ENCODE assay signal across 23 cellular contexts in the genomic region with DNA sequence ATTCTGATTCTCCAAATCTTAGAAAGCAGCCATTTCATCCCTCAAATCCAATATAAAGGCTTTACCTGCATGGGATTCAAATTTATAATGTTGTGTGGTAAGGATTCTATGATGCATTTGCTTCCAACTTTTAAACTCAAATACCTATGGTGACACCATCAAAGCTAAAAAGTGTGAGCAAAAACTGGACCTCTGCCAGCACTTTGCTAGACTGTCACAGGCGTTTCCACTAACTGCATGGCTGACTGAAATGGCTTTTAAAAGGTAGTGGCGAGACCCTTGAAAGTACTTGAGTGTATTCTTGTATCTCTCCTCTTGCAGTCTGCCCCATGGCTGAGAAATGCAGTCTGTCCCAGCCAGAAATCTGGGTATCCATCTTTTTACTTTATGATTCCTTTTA.
"Had no signal": no experiment of that assay in that cellular context is flagged by ENCODE, and none has a peak within 500 bp of the region (broad histone marks: within the 10 kb centered on the region; RNA-seq: fewer than 3 reads in every experiment).

No MANE protein-coding gene starts in this region.

- H3K36me3 Mint-ChIP-seq: immature natural killer cell had no signal

- H3K27ac ChIP-seq: adrenal gland, esophagus muscularis mucosa, WERI-Rb-1 had no signal

- ATAC-seq: activated T-cell treated with anti-CD3 and anti-CD28 coated beads, Interleukin-2, amount 50 U/mL, for 72 hours had no signal

- H3K27me3 Mint-ChIP-seq: progenitor cell of endocrine pancreas had no signal

- H3K4me1 Mint-ChIP-seq: immature natural killer cell had no signal

- DNase-seq: activated CD4-positive, alpha-beta T cell treated with anti-CD3 and anti-CD28 coated beads for 1 hour; activated CD8-positive, alpha-beta memory T cell treated with anti-CD3 and anti-CD28 coated beads for 24 hours; activated effector memory CD4-positive, alpha-beta T cell treated with anti-CD3 and anti-CD28 coated beads, Interleukin-2, amount 50 U/mL, for 16 hours; activated naive CD4-positive, alpha-beta T cell treated with anti-CD3 and anti-CD28 coated beads, Interleukin-2, amount 50 U/mL, for 16 hours; activated T-cell treated with anti-CD3 and anti-CD28 coated beads, Interleukin-2, amount 50 U/mL, for 72 hours; adrenal gland; effector CD4-positive, alpha-beta T cell; heart right ventricle; immature natural killer cell; kidney glomerular epithelial cell; left ventricle myocardium inferior; mammary epithelial cell; midbrain; nephron progenitor cell; occipital lobe; stimulated activated CD4-positive, alpha-beta T cell treated with anti-CD3 and anti-CD28 coated beads, Interleukin-12 subunit alpha, Interleukin-12 subunit beta, amount 100 ng/mL, for 4 hours; stimulated activated CD4-positive, alpha-beta T cell treated with anti-CD3 and anti-CD28 coated beads, Interleukin-1b, Interleukin-23, amount 100 ng/mL, for 48 hours; stimulated activated CD8-positive, alpha-beta memory T cell treated with anti-CD3 and anti-CD28 coated beads, Interleukin-4, amount 100 ng/mL, for 48 hours; stimulated activated naive CD4-positive, alpha-beta T cell; transverse colon; WERI-Rb-1 had no signal

- H3K4me3 Mint-ChIP-seq: activated T-cell treated with anti-CD3 and anti-CD28 coated beads, Interleukin-2, amount 50 U/mL, for 72 hours; immature natural killer cell; nephron progenitor cell had no signal

- H3K27me3 ChIP-seq: adrenal gland, esophagus muscularis mucosa, transverse colon had no signal

- H3K9me3 ChIP-seq: adrenal gland, esophagus muscularis mucosa, heart right ventricle, left ventricle myocardium inferior, transverse colon had no signal

- H3K4me1 ChIP-seq: adrenal gland, heart right ventricle, left ventricle myocardium inferior, transverse colon had no signal

- H3K36me3 ChIP-seq: adrenal gland, esophagus muscularis mucosa, heart right ventricle, left ventricle myocardium inferior, transverse colon, WERI-Rb-1 had no signal

- H3K27ac Mint-ChIP-seq: activated T-cell treated with anti-CD3 and anti-CD28 coated beads, Interleukin-2, amount 50 U/mL, for 72 hours; immature natural killer cell; nephron progenitor cell; progenitor cell of endocrine pancreas had no signal

- H3K4me3 ChIP-seq: adrenal gland, esophagus muscularis mucosa, heart right ventricle, left ventricle myocardium inferior, transverse colon had no signal
